ENCODE assay signal across 8 cellular contexts in the genomic region with DNA sequence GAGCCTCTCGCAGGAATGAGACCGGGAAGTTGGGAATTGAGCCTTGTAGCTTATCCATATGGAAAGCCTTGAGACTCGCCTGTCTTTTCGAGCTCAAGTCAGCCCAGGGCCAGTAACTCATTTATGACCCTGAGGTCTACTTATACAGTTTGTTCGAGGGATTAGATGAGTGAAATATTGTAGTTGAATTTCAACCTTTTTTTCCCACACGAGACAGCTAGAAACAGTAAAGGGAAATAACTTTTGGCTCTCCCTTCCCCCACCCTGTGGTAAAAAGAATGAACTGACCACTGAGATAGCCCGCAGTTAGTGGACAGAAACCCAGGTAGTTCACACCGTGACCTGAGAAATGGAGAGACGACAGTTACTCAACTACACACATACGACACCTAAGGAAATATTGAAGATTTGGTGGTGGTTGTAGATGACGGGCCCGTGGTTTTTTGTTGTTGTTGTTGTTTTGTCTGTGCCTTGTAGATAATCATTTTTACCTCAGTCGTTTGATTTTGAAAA. TPM values are rescaled to one million over a fixed set of nuclear protein-coding genes. Genes with fewer than 3 reads are reported as not detected.
DNase-seq lines count a peak whose midpoint lies in the region; ATAC-seq and TF ChIP-seq lines count a peak whose summit lies in the region.

No MANE protein-coding gene starts in this region.

- H3K36me3 ChIP-seq in left ventricle myocardium inferior (peaks cover 4% of the 10 kb centered on the region), esophagus muscularis mucosa (peaks cover 4 to 26% (median 12%) of the 10 kb centered on the region in 4 donors), ovary (no peaks in the 10 kb centered on the region)

- H3K27ac Mint-ChIP-seq in T-helper 17 cell: peak overlapping the region; percentile 93

- TF ChIP-seq CTCF in left ventricle myocardium inferior (IDR thresholded peaks at IDR 0.05; ENCODE audit: borderline replicate concordance): no peak
- TF ChIP-seq CTCF in esophagus muscularis mucosa (IDR thresholded peaks at IDR 0.05): peak in 1 of 3 experiments; percentile 13
- TF ChIP-seq CTCF in ovary (IDR thresholded peaks at IDR 0.05): no peak

- no peaks in the 10 kb centered on the region for H3K27me3 Mint-ChIP-seq in T-helper 17 cell

- peaks cover 3% of the 10 kb centered on the region for H3K36me3 Mint-ChIP-seq in T-helper 17 cell (ENCODE audit: low read depth)

- intact Hi-C loops in left ventricle myocardium inferior (cut with micrococcal nuclease): no loop called here
- intact Hi-C loops in left ventricle myocardium superior (cut with micrococcal nuclease): no loop called here
- intact Hi-C loops in esophagus muscularis mucosa (cut with DNase I): loop anchor here (5.0 kb wide), 1 partner anchor 110 kb away; a partner anchor contains a TSS
- intact Hi-C loops in ovary (cut with DNase I): loop anchor here in 1 of 4 donors (5.0 kb wide), 1 partner anchor 110 kb away; a partner anchor contains a TSS

- peaks cover 32% of the 10 kb centered on the region for H3K4me1 Mint-ChIP-seq in T-helper 17 cell

- TF ChIP-seq EP300 in esophagus muscularis mucosa (IDR thresholded peaks at IDR 0.05) (no peak), ovary (IDR thresholded peaks at IDR 0.05) (no peak)

- peak overlapping the region; percentile 95 for H3K27ac ChIP-seq in left ventricle myocardium inferior (replicated peaks)
- H3K27ac ChIP-seq in esophagus muscularis mucosa (replicated peaks in 1 of 4): peak overlapping the region; percentile 93 to 99 (median 98)
- peak overlapping the region; percentile 89 to 97 for H3K27ac ChIP-seq in ovary

- DNase-seq in left ventricle myocardium inferior (no peak), left ventricle myocardium superior (no peak), T-helper 17 cell (no peak), esophagus muscularis mucosa (ENCODE audit: extremely low spot score) (no peak), ovary (no peak), DMS153 (lab: John Stamatoyannopoulos, UW) (no peak)

- H3K4me1 ChIP-seq in left ventricle myocardium inferior: peaks cover 69% of the 10 kb centered on the region
- H3K4me1 ChIP-seq in esophagus muscularis mucosa: peaks cover 48 to 62% (median 59%) of the 10 kb centered on the region in 4 donors
- H3K4me1 ChIP-seq in ovary (ENCODE audit: insufficient read depth): peaks cover 9% of the 10 kb centered on the region

- WGBS in esophagus muscularis mucosa: 10% methylated on average over 11 of the region's 13 CpGs
- 4 to 9% (median 6%) methylated on average over 13 of the region's 13 CpGs for WGBS in ovary, 3 donors

- TF ChIP-seq POLR2A in esophagus muscularis mucosa (IDR thresholded peaks at IDR 0.05; ENCODE audit: low read depth) (no peak), ovary (IDR thresholded peaks at IDR 0.05) (no peak)

- ATAC-seq in left ventricle myocardium superior (no peak), T-helper 17 cell (no peak), GM19467 (IDR thresholded peaks at IDR 0.05; ENCODE audit: unreplicated experiment) (no peak), GM18873 (IDR thresholded peaks at IDR 0.05; ENCODE audit: low FRiP score, unreplicated experiment) (no peak)

- peak overlapping the region; percentile 95 for H3K4me3 Mint-ChIP-seq in T-helper 17 cell

- H3K27me3 ChIP-seq in left ventricle myocardium inferior (ENCODE audit: low read depth) (no peaks in the 10 kb centered on the region), esophagus muscularis mucosa (no peaks in the 10 kb centered on the region), ovary (no peaks in the 10 kb centered on the region)

- H3K4me3 ChIP-seq in left ventricle myocardium inferior (peak overlapping the region; percentile 92), esophagus muscularis mucosa (peak overlapping the region; percentile 79 to 99 (median 88)), ovary (peak overlapping the region; percentile 94)

- H3K9me3 ChIP-seq in left ventricle myocardium inferior (replicated peaks): no peaks in the 10 kb centered on the region
- no peaks in the 10 kb centered on the region for H3K9me3 ChIP-seq in T-helper 17 cell (ENCODE audit: control insufficient read depth, low read length, poor library complexity, severe bottlenecking)
- no peaks in the 10 kb centered on the region for H3K9me3 ChIP-seq in esophagus muscularis mucosa
- H3K9me3 ChIP-seq in ovary: no peaks in the 10 kb centered on the region

RNA-seq across cellular contexts. Expression of a gene that starts 0.8 kb away (rescaled TPM):
- total RNA-seq in left ventricle myocardium inferior: 83.5 TPM
- total RNA-seq in left ventricle myocardium superior: 99.3 TPM
- 10 to 100 TPM; 52.7 to 73.1 TPM for total RNA-seq in T-helper 17 cell
- total RNA-seq in esophagus muscularis mucosa: 10 to 100 TPM; 46.2 to 60.6 (median 53.7) TPM
- 10 to 100 TPM; 27.6 to 62.6 (median 49.0) TPM for total RNA-seq in ovary
- 10 to 100 TPM; 27.0 to 65.3 TPM for polyA plus RNA-seq in ovary
